In the genomic region with DNA sequence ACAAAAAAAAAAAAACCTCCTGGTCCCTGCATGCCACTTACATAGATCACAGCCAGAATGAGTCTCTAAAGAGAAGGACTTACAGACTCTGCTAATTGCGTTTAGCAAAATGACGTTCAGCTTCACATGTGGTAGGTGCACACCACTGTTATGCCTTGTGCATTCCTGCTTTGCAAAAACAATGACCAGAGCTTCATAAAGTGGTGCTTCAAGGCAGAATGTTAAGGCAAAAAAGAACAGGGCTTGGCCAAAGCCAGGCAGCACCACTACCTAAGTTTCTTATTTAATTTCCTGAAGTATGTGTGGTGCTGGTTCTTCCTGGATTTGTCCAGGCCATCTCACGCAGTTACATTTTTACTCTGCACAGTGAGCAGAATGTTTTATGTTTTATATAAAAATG, we compare ENCODE assay signal across 22 cellular contexts.
DNase-seq lines count a peak whose midpoint lies in the region; ATAC-seq and TF ChIP-seq lines count a peak whose summit lies in the region.
"Had no signal": no experiment of that assay in that cellular context is flagged by ENCODE, and none has a peak within 500 bp of the region (broad histone marks: within the 10 kb centered on the region; RNA-seq: fewer than 3 reads in every experiment).

No MANE protein-coding gene starts in this region.

- no peak for ATAC-seq in heart left ventricle
- no peak for ATAC-seq in Right ventricle myocardium superior (ENCODE audit: poor library complexity)
- no peak for ATAC-seq in lung (ENCODE audit: insufficient read depth, low FRiP score)
- ATAC-seq in GM19324 (IDR thresholded peaks at IDR 0.05; ENCODE audit: low FRiP score, unreplicated experiment) = no peak

- H3K27ac ChIP-seq in heart left ventricle (peak overlapping the region; percentile 18 to 91 (median 84)), lung (ENCODE audit: low read depth in 1 of 2, low read length in 1 of 2) (peak overlapping the region; percentile 34 to 66), tibial artery (peak overlapping the region; percentile 69 to 75)
- H3K27ac ChIP-seq: 22Rv1, Peyer's patch had no signal

- in situ Hi-C loops in KBM-7 (cut with MboI; ENCODE audit: low pct_unique_long_range_greater_than_20kb, low sequenced_read_pairs) = no loop called here

- H3K4me3 ChIP-seq in heart left ventricle (no peak overlapping the region), lung (no peak overlapping the region), tibial artery (no peak overlapping the region)
- H3K4me3 ChIP-seq: Peyer's patch had no signal

- no peak for DNase-seq in heart left ventricle
- DNase-seq in Right ventricle myocardium superior = no peak
- peak; percentile 15 for DNase-seq in KBM-7
- DNase-seq in lung (ENCODE audit: low spot score) = no peak
- no peak for DNase-seq in tibial artery
- no peak for DNase-seq in RKO (ENCODE audit: low spot score)
- DNase-seq in nucleus accumbens (lab: John Stamatoyannopoulos, UW) = no peak
- DNase-seq: ACHN; C1 segment of cervical spinal cord; Calu3; CD8-positive, alpha-beta memory T cell; DMS153; GDM1; IMR-90; NCI-H1105; NCI-H2029 treated with DMSO at 0.1 percent for 48 hours; NCI-H226; NCI-H510A treated with DMSO at 0.1 percent for 48 hours; NCI-H774; Peyer's patch had no signal

- no peaks in the 10 kb centered on the region for H3K9me3 ChIP-seq in heart left ventricle
- no peaks in the 10 kb centered on the region for H3K9me3 ChIP-seq in lung (ENCODE audit: control insufficient read depth in 2 of 2, insufficient read depth in 1 of 2, low read length in 1 of 2)
- H3K9me3 ChIP-seq in tibial artery = no peaks in the 10 kb centered on the region
- H3K9me3 ChIP-seq: Peyer's patch had no signal

- H3K36me3 ChIP-seq in heart left ventricle (no peaks in the 10 kb centered on the region), lung (ENCODE audit: control insufficient read depth in 2 of 2, insufficient read depth in 2 of 2, low read length in 2 of 2) (no peaks in the 10 kb centered on the region), tibial artery (no peaks in the 10 kb centered on the region)
- H3K36me3 ChIP-seq: Peyer's patch had no signal

- intact Hi-C loops in heart left ventricle (cut with DNase I) (loop anchor here in 9 of 10 donors (2.0 to 10.0 kb wide), 9 partner anchors 36 to 132 kb away; partner anchors contain the start of gene GALNT18 (in 4 of the 9)), Right ventricle myocardium superior (cut with DNase I) (loop anchor here (5.0 kb wide), 2 partner anchors 86 to 129 kb away; partner anchors contain the start of gene GALNT18), tibial artery (cut with DNase I; ENCODE audit: low total_unique reads) (loop anchor here (10.0 kb wide), 1 partner anchor 248 kb away; no protein-coding TSS in a partner anchor)

- H3K4me1 ChIP-seq in heart left ventricle (peaks cover 29 to 89% (median 70%) of the 10 kb centered on the region in 12 donors), lung (ENCODE audit: control insufficient read depth in 2 of 2, insufficient read depth in 2 of 2, low read length in 2 of 2) (peaks cover 28 to 42% of the 10 kb centered on the region in 2 donors), tibial artery (peaks cover 0 to 85% (median 63%) of the 10 kb centered on the region in 4 donors)

- no peaks in the 10 kb centered on the region for H3K27me3 ChIP-seq in heart left ventricle
- no peaks in the 10 kb centered on the region for H3K27me3 ChIP-seq in lung (ENCODE audit: control insufficient read depth, insufficient read depth)
- H3K27me3 ChIP-seq in tibial artery = no peaks in the 10 kb centered on the region
- H3K27me3 ChIP-seq: Peyer's patch had no signal

- 62 to 69% (median 66%) methylated on average over 3 of the region's 3 CpGs for WGBS in heart left ventricle, 4 donors
- 62 to 80% methylated on average over 3 of the region's 3 CpGs for WGBS in lung, 2 donors

- no peak for TF ChIP-seq POLR2A in heart left ventricle (IDR thresholded peaks at IDR 0.05)

- TF ChIP-seq CTCF in heart left ventricle (IDR thresholded peaks at IDR 0.05) (no peak), lung (IDR thresholded peaks at IDR 0.05; ENCODE audit: control extremely low read depth, extremely low read depth) (no peak), tibial artery (IDR thresholded peaks at IDR 0.05) (no peak)
